In the genomic region with DNA sequence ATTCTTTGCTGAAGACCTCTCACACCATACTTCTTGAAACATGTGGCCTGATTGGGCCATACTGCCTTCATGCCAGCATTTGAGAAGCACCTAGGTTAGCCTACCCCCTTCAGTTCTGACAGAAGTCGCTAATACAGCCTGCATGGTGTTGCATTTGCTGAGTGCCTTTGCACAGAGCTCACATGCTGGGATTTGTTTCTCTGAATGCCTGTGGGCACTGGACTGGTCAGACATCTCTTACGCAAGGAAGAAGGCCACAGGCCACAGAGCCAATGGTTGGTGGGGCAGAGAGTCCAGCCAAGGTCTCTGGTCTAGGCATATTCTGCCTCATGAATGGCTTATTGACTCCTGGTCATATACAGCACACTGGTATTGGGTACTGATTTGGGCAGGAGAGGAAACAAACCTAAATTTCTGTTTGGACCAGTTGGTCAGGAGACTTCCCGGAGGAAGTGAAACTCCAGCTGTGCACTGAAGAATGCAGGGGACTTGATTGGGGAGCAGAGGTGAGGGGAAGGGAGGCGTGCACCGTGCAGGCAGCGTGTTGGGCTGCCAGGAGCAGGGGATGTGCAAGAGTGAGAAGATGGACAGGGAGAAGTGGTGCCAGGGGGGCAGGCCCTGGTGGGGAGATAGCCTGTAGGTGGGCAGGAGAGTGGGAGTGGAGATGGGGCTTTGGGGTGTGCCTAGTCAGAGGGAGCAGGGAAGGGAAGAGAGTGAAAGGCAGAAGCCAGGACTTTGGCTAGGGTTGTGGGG, we compare ENCODE assay signal across 15 cellular contexts. TPM values are rescaled to one million over a fixed set of nuclear protein-coding genes. Genes with fewer than 3 reads are reported as not detected.
A peak's percentile ranks its signal among the peaks of the same experiment; 100 is the strongest.
DNase-seq lines count a peak whose midpoint lies in the region; ATAC-seq, FAIRE-seq and TF ChIP-seq lines count a peak whose summit lies in the region.
"Had no signal": no experiment of that assay in that cellular context is flagged by ENCODE, and none has a peak within 500 bp of the region (broad histone marks: within the 10 kb centered on the region; RNA-seq: fewer than 3 reads in every experiment).

No MANE protein-coding gene starts in this region.

- H3K9ac ChIP-seq in HepG2 (ENCODE audit: insufficient read depth, low read depth, low read length): no peak overlapping the region

- no peak for FAIRE-seq in HepG2 (lab: Jason Lieb, UNC)

- H3K79me2 ChIP-seq in HepG2 (ENCODE audit: insufficient read depth, low read length): peaks cover 4% of the 10 kb centered on the region

- no peak overlapping the region for H2AFZ ChIP-seq in HepG2 (ENCODE audit: low read length)

- TF ChIP-seq CTCF in HepG2 (CRISPR knock-in tag; IDR thresholded peaks at IDR 0.05): no peak
- no peak for TF ChIP-seq CTCF in gastrocnemius medialis (IDR thresholded peaks at IDR 0.05 in 4 of 5, conservative IDR thresholded peaks at IDR 0.05 in 1 of 5)

- no peaks in the 10 kb centered on the region for H3K9me3 Mint-ChIP-seq in CD4-positive, CD25-positive, alpha-beta regulatory T cell
- H3K9me3 Mint-ChIP-seq: CD8-positive, alpha-beta T cell; natural killer cell; T-cell had no signal

- peak overlapping the region in 2 of 3 donors; percentile 3 to 12 for H3K27ac Mint-ChIP-seq in CD4-positive, CD25-positive, alpha-beta regulatory T cell
- H3K27ac Mint-ChIP-seq: CD8-positive, alpha-beta T cell; natural killer cell; T-cell had no signal

- peaks cover 51% of the 10 kb centered on the region for H3K36me3 ChIP-seq in CD4-positive, CD25-positive, alpha-beta regulatory T cell (ENCODE audit: control insufficient read depth, insufficient read depth, low read length)
- peaks cover 26 to 69% of the 10 kb centered on the region in 2 experiments for H3K36me3 ChIP-seq in HepG2 (replicated peaks in 1 of 2; ENCODE audit: control insufficient read depth in 1 of 2, insufficient read depth in 2 of 2, low read length in 2 of 2)
- peaks cover 0 to 59% of the 10 kb centered on the region in 2 donors for H3K36me3 ChIP-seq in gastrocnemius medialis

- no peak overlapping the region for H3K27ac ChIP-seq in CD4-positive, CD25-positive, alpha-beta regulatory T cell (ENCODE audit: insufficient read depth, low read length, poor library complexity, severe bottlenecking)
- H3K27ac ChIP-seq in HepG2 (ENCODE audit: extremely low read length, insufficient read depth, low read length) (no peak overlapping the region), gastrocnemius medialis (no peak overlapping the region)

- TF ChIP-seq POLR2A in HepG2 (IDR thresholded peaks at IDR 0.05; ENCODE audit: insufficient read depth in 1 of 2, low read depth in 2 of 2, low read length in 2 of 2): no peak
- no peak for TF ChIP-seq POLR2A in gastrocnemius medialis (IDR thresholded peaks at IDR 0.05)

- no peak for DNase-seq in CD4-positive, CD25-positive, alpha-beta regulatory T cell
- peak; percentile 54 to 65 for DNase-seq in NOMO-1 (lab: John Stamatoyannopoulos, UW; ENCODE audit: unreplicated experiment in 2 of 2)
- no peak for DNase-seq in HepG2 (ENCODE audit: low spot score)
- DNase-seq in iPS-NIHi11 (ENCODE audit: low spot score): no peak
- no peak for DNase-seq in GDM1 (lab: John Stamatoyannopoulos, UW)
- DNase-seq in gastrocnemius medialis: no peak
- DNase-seq: aorta; CD8-positive, alpha-beta T cell; natural killer cell; NCI-H1092 treated with DMSO at 0.1 percent for 48 hours; NCI-H526 treated with DMSO at 0.1 percent for 48 hours; stimulated activated CD4-positive, alpha-beta T cell treated with anti-CD3 and anti-CD28 coated beads, Interleukin-12 subunit alpha, Interleukin-12 subunit beta, amount 100 ng/mL, for 4 hours; T-cell had no signal

- in situ Hi-C loops in HepG2 (cut with HindIII; ENCODE audit: extremely low pct_ligation_motif_present, low pct_unique_long_range_greater_than_20kb): no loop called here
- in situ Hi-C loops in gastrocnemius medialis (cut with MboI; ENCODE audit: low sequenced_read_pairs in 4 of 4): no loop called here

- H3K4me3 ChIP-seq in CD4-positive, CD25-positive, alpha-beta regulatory T cell (ENCODE audit: low read depth, low read length): no peak overlapping the region
- H3K4me3 ChIP-seq in HepG2 (replicated peaks in 1 of 3; ENCODE audit: insufficient read depth in 1 of 3, low read depth in 2 of 3, low read length in 3 of 3) (no peak overlapping the region), gastrocnemius medialis (no peak overlapping the region)

- no peaks in the 10 kb centered on the region for H3K4me1 ChIP-seq in CD4-positive, CD25-positive, alpha-beta regulatory T cell (ENCODE audit: control insufficient read depth, insufficient read depth, low read length, poor library complexity, severe bottlenecking)
- H3K4me1 ChIP-seq in HepG2 (ENCODE audit: insufficient read depth, low read length) (no peaks in the 10 kb centered on the region), gastrocnemius medialis (peaks cover 14 to 23% of the 10 kb centered on the region in 2 donors)

- no peak for TF ChIP-seq RAD21 in HepG2 (CRISPR knock-in tag; IDR thresholded peaks at IDR 0.05)

- no TSS peak for BruUV-seq in HepG2 (replicated peaks; lab: Mats Ljungman, UMichigan)

- H3K4me1 Mint-ChIP-seq in CD4-positive, CD25-positive, alpha-beta regulatory T cell: peaks cover 0 to 14% (median 7%) of the 10 kb centered on the region in 4 donors

- no peak overlapping the region for H3K4me2 ChIP-seq in HepG2 (ENCODE audit: low read depth, low read length)

- WGBS in HepG2 (ENCODE audit: low lambda C conversion rate): 94% methylated on average over 6 of the region's 6 CpGs

- no peak for ATAC-seq in CD4-positive, CD25-positive, alpha-beta regulatory T cell (ENCODE audit: low read depth in 2 of 2)
- ATAC-seq in GM21423 (IDR thresholded peaks at IDR 0.05; ENCODE audit: unreplicated experiment) (peak; percentile 44), HepG2 (peak; percentile 39; the same call in 1 of the 3 replicates), GM19351 (IDR thresholded peaks at IDR 0.05; ENCODE audit: unreplicated experiment) (no peak), gastrocnemius medialis (no peak)
- ATAC-seq: CD8-positive, alpha-beta T cell; natural killer cell; T-cell had no signal

- no peaks in the 10 kb centered on the region for H4K20me1 ChIP-seq in HepG2 (ENCODE audit: insufficient read depth, low read length)

- intact Hi-C loops in HepG2 (cut with micrococcal nuclease; ENCODE audit: unreplicated experiment) (no loop called here), gastrocnemius medialis (cut with DNase I; ENCODE audit: low total_unique reads) (no loop called here)

- H3K36me3 Mint-ChIP-seq in CD4-positive, CD25-positive, alpha-beta regulatory T cell: peaks cover 38% of the 10 kb centered on the region
- H3K36me3 Mint-ChIP-seq: natural killer cell had no signal

- CTCF ChIA-PET in HepG2 (lab: Yijun Ruan, JAX; ENCODE audit: low intra/inter-chr PET ratio, low total read pairs): no interaction called here

- no peaks in the 10 kb centered on the region for H3K9me3 ChIP-seq in CD4-positive, CD25-positive, alpha-beta regulatory T cell (ENCODE audit: control insufficient read depth in 2 of 2, low read length in 2 of 2)
- no peaks in the 10 kb centered on the region for H3K9me3 ChIP-seq in HepG2 (ENCODE audit: low read length)
- no peaks in the 10 kb centered on the region for H3K9me3 ChIP-seq in gastrocnemius medialis

- TF ChIP-seq EP300 in HepG2 (IDR thresholded peaks at IDR 0.05; ENCODE audit: low read depth in 2 of 2, low read length in 2 of 2): no peak
- no peak for TF ChIP-seq EP300 in HepG2 (CRISPR knock-in tag; IDR thresholded peaks at IDR 0.05; ENCODE audit: borderline replicate concordance)

- no peaks in the 10 kb centered on the region for H3K27me3 Mint-ChIP-seq in CD4-positive, CD25-positive, alpha-beta regulatory T cell
- H3K27me3 Mint-ChIP-seq: T-cell had no signal

- no peaks in the 10 kb centered on the region for H3K27me3 ChIP-seq in CD4-positive, CD25-positive, alpha-beta regulatory T cell (ENCODE audit: control insufficient read depth, insufficient read depth, low read length)
- H3K27me3 ChIP-seq in HepG2 (ENCODE audit: control insufficient read depth in 1 of 2, insufficient read depth in 2 of 2, low read length in 2 of 2) (no peaks in the 10 kb centered on the region), gastrocnemius medialis (no peaks in the 10 kb centered on the region)

- POLR2A ChIA-PET in HepG2 (lab: Yijun Ruan, JAX): no interaction called here

- H3K4me3 Mint-ChIP-seq in CD4-positive, CD25-positive, alpha-beta regulatory T cell: no peak overlapping the region
- H3K4me3 Mint-ChIP-seq: CD8-positive, alpha-beta T cell; natural killer cell; T-cell had no signal

RNA-seq across cellular contexts. Expression of a gene that starts 18.1 kb away (rescaled TPM):
- total RNA-seq in CD4-positive, CD25-positive, alpha-beta regulatory T cell: 10.4 TPM
- 10 to 100 TPM in 1 of 4 donors, 1 to 10 TPM in 3; 2.9 to 10.2 (median 5.3) TPM for polyA plus RNA-seq in CD4-positive, CD25-positive, alpha-beta regulatory T cell
- total RNA-seq in HepG2 (2016; rRNA removed; fragmentation: Illumina TruSeq; extraction: Trizol): 17.6 and 17.9 TPM in 2 replicates
- 1.1 and 1.6 TPM in 2 replicates for total RNA-seq in HepG2 (2016; cell fraction: cytosol; rRNA removed; fragmentation: Illumina TruSeq; extraction: Trizol; ENCODE audit: low read depth)
- 17.2 and 17.6 TPM in 2 replicates for total RNA-seq in HepG2 (2016; cell fraction: insoluble cytoplasmic fraction; rRNA removed; fragmentation: Illumina TruSeq; extraction: Trizol)
- 4.1 and 4.2 TPM in 2 replicates for total RNA-seq in HepG2 (2016; cell fraction: membrane; rRNA removed; fragmentation: Illumina TruSeq; extraction: Trizol)
- total RNA-seq in HepG2 (2016; cell fraction: nucleus; rRNA removed; fragmentation: Illumina TruSeq; extraction: Trizol): 18.1 and 23.3 TPM in 2 replicates
- 3.9 and 4.0 TPM in 2 replicates for polyA plus RNA-seq in HepG2 (2011; rRNA removed)
- 3.3 and 4.5 TPM in 2 replicates for polyA plus RNA-seq in HepG2 (2011; cell fraction: cytosol; rRNA removed)
- polyA plus RNA-seq in HepG2 (2011; cell fraction: nucleus; rRNA removed): 5.7 and 6.2 TPM in 2 replicates
- polyA plus RNA-seq in HepG2 (2012): 4.1 and 5.4 TPM in 2 replicates
- 0.28 and 0.29 TPM in 2 replicates for polyA plus RNA-seq in HepG2 (2016; cell fraction: cytosol; fragmentation: Illumina TruSeq; extraction: Trizol; ENCODE audit: low read depth)
- 8.1 and 9.3 TPM in 2 replicates for polyA plus RNA-seq in HepG2 (2016; cell fraction: insoluble cytoplasmic fraction; fragmentation: Illumina TruSeq; extraction: Trizol; ENCODE audit: low read depth)
- polyA plus RNA-seq in HepG2 (2016; cell fraction: membrane; fragmentation: Illumina TruSeq; extraction: Trizol; ENCODE audit: low read depth): 0.63 and 0.86 TPM in 2 replicates
- 15.0 and 20.4 TPM in 2 replicates for polyA plus RNA-seq in HepG2 (2016; cell fraction: nucleus; fragmentation: Illumina TruSeq; extraction: Trizol; ENCODE audit: insufficient read depth, low read depth)
- polyA minus RNA-seq in HepG2 (2011; rRNA and poly(A)+ RNA removed; ENCODE audit: low replicate concordance): 21.0 and 54.3 TPM in 2 replicates
- polyA minus RNA-seq in HepG2 (2011; cell fraction: cytosol; rRNA and poly(A)+ RNA removed): 5.5 and 8.0 TPM in 2 replicates
- polyA minus RNA-seq in HepG2 (2011; cell fraction: nucleus; rRNA and poly(A)+ RNA removed): 20.3 and 25.4 TPM in 2 replicates
- 10 to 100 TPM in 3 of 4 donors, 1 to 10 TPM in 1; 9.9 to 20.6 (median 13.4) TPM for total RNA-seq in gastrocnemius medialis

RNA-seq across cellular contexts. Expression of a gene that starts 18.2 kb away (rescaled TPM):
- total RNA-seq in CD4-positive, CD25-positive, alpha-beta regulatory T cell: 33.6 TPM
- polyA plus RNA-seq in CD4-positive, CD25-positive, alpha-beta regulatory T cell: 10 to 100 TPM in 1 of 4 donors, 1 to 10 TPM in 3; 4.6 to 11.3 (median 5.4) TPM
- total RNA-seq in HepG2 (2016; rRNA removed; fragmentation: Illumina TruSeq; extraction: Trizol) (16.8 and 18.2 TPM in 2 replicates), gastrocnemius medialis (10 to 100 TPM; 14.5 to 37.4 (median 24.3) TPM)
- total RNA-seq in HepG2 (2016; cell fraction: cytosol; rRNA removed; fragmentation: Illumina TruSeq; extraction: Trizol; ENCODE audit: low read depth): 3.1 and 3.3 TPM in 2 replicates
- total RNA-seq in HepG2 (2016; cell fraction: insoluble cytoplasmic fraction; rRNA removed; fragmentation: Illumina TruSeq; extraction: Trizol): 16.0 and 19.8 TPM in 2 replicates
- 15.0 and 16.4 TPM in 2 replicates for total RNA-seq in HepG2 (2016; cell fraction: membrane; rRNA removed; fragmentation: Illumina TruSeq; extraction: Trizol)
- 14.5 and 15.1 TPM in 2 replicates for total RNA-seq in HepG2 (2016; cell fraction: nucleus; rRNA removed; fragmentation: Illumina TruSeq; extraction: Trizol)
- 10.8 and 12.2 TPM in 2 replicates for polyA plus RNA-seq in HepG2 (2011; rRNA removed)
- polyA plus RNA-seq in HepG2 (2011; cell fraction: cytosol; rRNA removed): 9.5 and 9.7 TPM in 2 replicates
- polyA plus RNA-seq in HepG2 (2011; cell fraction: nucleus; rRNA removed): 8.8 and 12.5 TPM in 2 replicates
- polyA plus RNA-seq in HepG2 (2012): 7.0 and 7.1 TPM in 2 replicates
- 2.1 and 3.0 TPM in 2 replicates for polyA plus RNA-seq in HepG2 (2016; cell fraction: cytosol; fragmentation: Illumina TruSeq; extraction: Trizol; ENCODE audit: low read depth)
- polyA plus RNA-seq in HepG2 (2016; cell fraction: insoluble cytoplasmic fraction; fragmentation: Illumina TruSeq; extraction: Trizol; ENCODE audit: low read depth): 15.3 and 17.3 TPM in 2 replicates
- 9.5 and 9.9 TPM in 2 replicates for polyA plus RNA-seq in HepG2 (2016; cell fraction: membrane; fragmentation: Illumina TruSeq; extraction: Trizol; ENCODE audit: low read depth)
- 18.4 and 20.6 TPM in 2 replicates for polyA plus RNA-seq in HepG2 (2016; cell fraction: nucleus; fragmentation: Illumina TruSeq; extraction: Trizol; ENCODE audit: insufficient read depth, low read depth)
- polyA minus RNA-seq in HepG2 (2011; rRNA and poly(A)+ RNA removed; ENCODE audit: low replicate concordance): 27.2 and 62.1 TPM in 2 replicates
- polyA minus RNA-seq in HepG2 (2011; cell fraction: cytosol; rRNA and poly(A)+ RNA removed): 7.0 and 7.6 TPM in 2 replicates
- 19.6 and 22.8 TPM in 2 replicates for polyA minus RNA-seq in HepG2 (2011; cell fraction: nucleus; rRNA and poly(A)+ RNA removed)

Comparison
In these comparisons a context has a peak if more than half of its experiments do, and no peak if none do; other contexts are left out.
1. ATAC-seq: peak in GM21423 (single experiment) and HepG2 (single experiment); none in CD4-positive, CD25-positive, alpha-beta regulatory T cell (0 of 2), GM19351 (single experiment) and gastrocnemius medialis (0 of 2).
2. DNase-seq: peak in NOMO-1 (2 of 2); none in CD4-positive, CD25-positive, alpha-beta regulatory T cell (0 of 3), HepG2 (single experiment), iPS-NIHi11 (single experiment), GDM1 (single experiment) and gastrocnemius medialis (0 of 2).